ENCODE assay signal across 13 cellular contexts in genomic region chr6:82906951-82907350, GRCh38.
DNase-seq lines count a peak whose midpoint lies in the region; ATAC-seq, FAIRE-seq and TF ChIP-seq lines count a peak whose summit lies in the region.
"Had no signal": no experiment of that assay in that cellular context is flagged by ENCODE, and none has a peak within 500 bp of the region (broad histone marks: within the 10 kb centered on the region; RNA-seq: fewer than 3 reads in every experiment).

No MANE protein-coding gene starts in this region.

- 55 to 59% methylated on average over 1 of the region's 1 CpG for WGBS in body of pancreas, 2 donors

- no peak for ATAC-seq in body of pancreas
- no peak for ATAC-seq in upper lobe of right lung

- H3K9me3 ChIP-seq in body of pancreas = no peaks in the 10 kb centered on the region
- H3K9me3 ChIP-seq in upper lobe of right lung = no peaks in the 10 kb centered on the region

- TF ChIP-seq CTCF in brain microvascular endothelial cell (IDR thresholded peaks at IDR 0.05; ENCODE audit: low read depth, low read length, missing control alignments) (no peak), body of pancreas (IDR thresholded peaks at IDR 0.05) (no peak), upper lobe of right lung (IDR thresholded peaks at IDR 0.05) (no peak)

- H3K36me3 ChIP-seq in brain microvascular endothelial cell (replicated peaks) (no peaks in the 10 kb centered on the region), body of pancreas (replicated peaks in 1 of 2; ENCODE audit: insufficient read depth in 1 of 2, low read depth in 2 of 2) (no peaks in the 10 kb centered on the region), upper lobe of right lung (no peaks in the 10 kb centered on the region)

- no peak overlapping the region for H3K4me3 ChIP-seq in brain microvascular endothelial cell (ENCODE audit: low read depth, low read length)
- no peak overlapping the region for H3K4me3 ChIP-seq in body of pancreas
- H3K4me3 ChIP-seq in upper lobe of right lung = no peak overlapping the region
- H3K4me3 ChIP-seq: skin epidermis had no signal

- H3K4me1 ChIP-seq in body of pancreas (no peaks in the 10 kb centered on the region), upper lobe of right lung (no peaks in the 10 kb centered on the region)

- H3K27ac ChIP-seq in brain microvascular endothelial cell = no peak overlapping the region
- H3K27ac ChIP-seq in body of pancreas = no peak overlapping the region
- no peak overlapping the region for H3K27ac ChIP-seq in upper lobe of right lung
- H3K27ac ChIP-seq: skin epidermis had no signal

- H3K27me3 ChIP-seq in brain microvascular endothelial cell (replicated peaks) (no peaks in the 10 kb centered on the region), body of pancreas (no peaks in the 10 kb centered on the region), upper lobe of right lung (no peaks in the 10 kb centered on the region)

- in situ Hi-C loops in ACHN (cut with HindIII; ENCODE audit: low pct_ligation_motif_present, low pct_unique_long_range_greater_than_20kb, low sequenced_read_pairs) = no loop called here
- in situ Hi-C loops in brain microvascular endothelial cell (cut with HindIII; ENCODE audit: low pct_ligation_motif_present, low sequenced_read_pairs) = no loop called here

- intact Hi-C loops in body of pancreas (cut with DNase I) = no loop called here
- intact Hi-C loops in upper lobe of right lung (cut with DNase I) = no loop called here

- TF ChIP-seq POLR2A in body of pancreas (IDR thresholded peaks at IDR 0.05) (no peak), GM12892 (IDR thresholded peaks at IDR 0.05; ENCODE audit: low read depth, low read length) (no peak)

- DNase-seq in ACHN (peak; percentile 31), HTR-8/SVneo (ENCODE audit: insufficient read length, low spot score) (peak; percentile 41), brain microvascular endothelial cell (peak; percentile 23), kidney tubule cell (ENCODE audit: low spot score) (peak; percentile 67), body of pancreas (no peak), NCI-H2227 (lab: John Stamatoyannopoulos, UW; ENCODE audit: unreplicated experiment) (no peak), GM12892 (ENCODE audit: insufficient read length) (no peak), upper lobe of right lung (no peak)
- DNase-seq: activated CD4-positive, alpha-beta T cell treated with anti-CD3 and anti-CD28 coated beads, Interleukin-2, amount 50 U/mL, for 48 hours; activated naive CD4-positive, alpha-beta T cell treated with anti-CD3 and anti-CD28 coated beads, Interleukin-2, amount 50 U/mL, for 16 hours; H7; NCI-H1092 had no signal

- FAIRE-seq in HTR-8/SVneo (lab: Jason Lieb, UNC) = no peak
- FAIRE-seq in GM12892 (lab: Jason Lieb, UNC) = no peak

Comparison
In these comparisons a context has a peak if more than half of its experiments do, and no peak if none do; other contexts are left out.
1. DNase-seq: peak in ACHN (single experiment), HTR-8/SVneo (single experiment), brain microvascular endothelial cell (single experiment) and kidney tubule cell (single experiment); none in body of pancreas (0 of 4), NCI-H2227 (single experiment), GM12892 (single experiment) and upper lobe of right lung (single experiment).